In the genomic region with DNA sequence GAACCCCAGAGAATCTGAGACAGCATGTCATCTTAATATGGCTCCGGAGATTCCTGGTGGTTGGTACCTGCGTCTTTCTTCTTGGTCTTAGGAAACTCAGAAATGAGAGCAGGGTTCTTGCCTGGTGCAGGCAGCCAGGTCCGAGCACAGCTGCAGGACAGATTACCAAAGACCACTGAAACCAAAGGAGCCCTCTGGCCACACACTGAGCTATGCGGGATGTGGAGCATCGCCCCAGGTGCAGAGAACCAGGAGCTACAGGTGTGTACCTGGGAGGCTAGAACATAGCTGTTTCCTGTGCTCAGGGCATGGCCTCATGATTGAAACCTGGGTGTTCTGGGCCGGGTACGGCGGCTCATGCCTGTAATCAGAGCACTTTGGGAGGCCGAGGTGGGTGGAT, we compare ENCODE assay signal across 26 cellular contexts.
A peak's percentile ranks its signal among the peaks of the same experiment; 100 is the strongest.
DNase-seq lines count a peak whose midpoint lies in the region; ATAC-seq, FAIRE-seq and TF ChIP-seq lines count a peak whose summit lies in the region.
"Had no signal": no experiment of that assay in that cellular context is flagged by ENCODE, and none has a peak within 500 bp of the region (broad histone marks: within the 10 kb centered on the region; RNA-seq: fewer than 3 reads in every experiment).

No MANE protein-coding gene starts in this region.

- no peak overlapping the region for H3K27ac ChIP-seq in H9 (ENCODE audit: insufficient read length, low read depth, low read length)
- H3K27ac ChIP-seq: 22Rv1; A549; BLaER1 treated with 17β-estradiol and CSF1 and Interleukin-3, amounts not matched to agents 10 nM and 100 nM; GM23248 had no signal

- no peaks in the 10 kb centered on the region for H3K4me1 ChIP-seq in H9 (ENCODE audit: insufficient read depth, low read length)
- H3K4me1 ChIP-seq: A549, BE2C, HAP-1 had no signal

- H3K36me3 ChIP-seq in bronchial epithelial cell (ENCODE audit: control insufficient read depth, insufficient read depth, low read length), result no peaks in the 10 kb centered on the region
- H3K36me3 ChIP-seq: BE2C; BLaER1 treated with 17β-estradiol and CSF1 and Interleukin-3, amounts not matched to agents 10 nM and 100 nM; HAP-1 had no signal

- no peaks in the 10 kb centered on the region for H3K23me2 ChIP-seq in H9 (ENCODE audit: insufficient read length, low read depth, low read length, poor library complexity, severe bottlenecking)

- no peak overlapping the region for H2BK5ac ChIP-seq in H9 (ENCODE audit: insufficient read length, low read length)

- H2BK12ac ChIP-seq in H9 (ENCODE audit: insufficient read length, low read depth, low read length), result no peak overlapping the region

- no peak overlapping the region for H2BK20ac ChIP-seq in H9 (ENCODE audit: low read depth, low read length, poor library complexity, severe bottlenecking)

- H3K4ac ChIP-seq in H9 (ENCODE audit: low read depth, low read length), result no peak overlapping the region

- no peak overlapping the region for H3K14ac ChIP-seq in H9 (ENCODE audit: insufficient read depth, low read length)

- FAIRE-seq in bronchial epithelial cell (lab: Jason Lieb, UNC), result peak; percentile 73
- FAIRE-seq: A549, D721Med, GM12878, H1 had no signal

- H3K36me3 Mint-ChIP-seq in H9 (ENCODE audit: insufficient read depth in 1 of 3, low read depth in 3 of 3), result no peaks in the 10 kb centered on the region
- H3K36me3 Mint-ChIP-seq: CD14-positive monocyte; CD8-positive, alpha-beta memory T cell had no signal

- H3K4me3 ChIP-seq in bronchial epithelial cell (ENCODE audit: low read depth, low read length), result no peak overlapping the region
- H3K4me3 ChIP-seq: A549; BLaER1 treated with 17β-estradiol and CSF1 and Interleukin-3, amounts not matched to agents 10 nM and 100 nM; GM12878; GM23248; HAP-1 had no signal

- no peak for DNase-seq in H9
- DNase-seq in bronchial epithelial cell (ENCODE audit: low read depth), result no peak
- peak; percentile 47 for DNase-seq in mesenteric fat pad (ENCODE audit: low spot score)
- peak; percentile 20 for DNase-seq in ureter (ENCODE audit: low spot score)
- no peak for DNase-seq in GM20000 (ENCODE audit: low spot score)
- no peak for DNase-seq in effector CD4-positive, alpha-beta T cell
- DNase-seq: ACHN; AML-193; BE2C; CD4-positive, alpha-beta T cell; CD8-positive, alpha-beta memory T cell; DMS 273 treated with DMSO at 0.1 percent for 48 hours; DMS79; EL; GDM1; GM23248; HFFc6 had no signal

- no peaks in the 10 kb centered on the region for H3K9me3 Mint-ChIP-seq in H9

- no peak overlapping the region for H3K56ac ChIP-seq in H9 (ENCODE audit: insufficient read length, low read depth, low read length)

- H3K27me3 ChIP-seq in H9 (ENCODE audit: insufficient read depth, low read length), result no peaks in the 10 kb centered on the region
- H3K27me3 ChIP-seq in bronchial epithelial cell (ENCODE audit: control insufficient read depth, insufficient read depth, low read length), result no peaks in the 10 kb centered on the region
- H3K27me3 ChIP-seq: BE2C; BLaER1 treated with 17β-estradiol and CSF1 and Interleukin-3, amounts not matched to agents 10 nM and 100 nM had no signal

- no peak overlapping the region for H4K5ac ChIP-seq in H9 (ENCODE audit: insufficient read length, low read depth, low read length)

- no peak overlapping the region for H2AFZ ChIP-seq in H9 (ENCODE audit: low read length)
- H2AFZ ChIP-seq: GM23248 had no signal

- no peak overlapping the region for H3K4me3 Mint-ChIP-seq in H9
- H3K4me3 Mint-ChIP-seq: CD14-positive monocyte; CD4-positive, alpha-beta T cell; CD8-positive, alpha-beta memory T cell; HFFc6 had no signal

- H3K4me1 Mint-ChIP-seq in H9, result peaks cover 8 to 13% of the 10 kb centered on the region in 2 experiments
- H3K4me1 Mint-ChIP-seq: CD14-positive monocyte; CD8-positive, alpha-beta memory T cell had no signal

- H3K27ac Mint-ChIP-seq in H9, result no peak overlapping the region; a peak in 1 of 7 replicates
- H3K27ac Mint-ChIP-seq: CD4-positive, alpha-beta T cell; CD8-positive, alpha-beta memory T cell; HFFc6 had no signal

- no peak overlapping the region for H4K91ac ChIP-seq in H9 (ENCODE audit: insufficient read length, low read depth, low read length)

- H3K27me3 Mint-ChIP-seq in H9 (ENCODE audit: low read depth), result peaks cover 45% of the 10 kb centered on the region
- H3K27me3 Mint-ChIP-seq: CD4-positive, alpha-beta T cell; CD8-positive, alpha-beta memory T cell had no signal

- no CpG with 5 or more reads among the region's 9 CpGs for WGBS in H9 (ENCODE audit: extremely low coverage, insufficient read length, low lambda C conversion rate)

- no peak overlapping the region for H3K9ac ChIP-seq in H9 (ENCODE audit: extremely low read depth, insufficient read length, low read length)
- H3K9ac ChIP-seq: BLaER1 treated with 17β-estradiol and CSF1 and Interleukin-3, amounts not matched to agents 10 nM and 100 nM; GM23248 had no signal

- H3K4me2 ChIP-seq in H9 (ENCODE audit: insufficient read depth, insufficient read length, low read length), result no peak overlapping the region
- H3K4me2 ChIP-seq: A549; BLaER1 treated with 17β-estradiol and CSF1 and Interleukin-3, amounts not matched to agents 10 nM and 100 nM had no signal

- H2BK15ac ChIP-seq in H9 (ENCODE audit: low read depth, low read length), result peak overlapping the region; percentile 49; the same call in 1 of the 2 replicates

- no peak overlapping the region for H3K18ac ChIP-seq in H9 (ENCODE audit: insufficient read length, low read depth, low read length)

- no peak overlapping the region for H2AK5ac ChIP-seq in H9 (ENCODE audit: insufficient read length, low read length)

- no peak overlapping the region for H4K8ac ChIP-seq in H9 (replicated peaks; ENCODE audit: insufficient read length, low read depth, low read length)

- H3K79me2 ChIP-seq in H9 (ENCODE audit: insufficient read depth, low read length), result no peaks in the 10 kb centered on the region

- H4K20me1 ChIP-seq in H9 (ENCODE audit: control insufficient read depth, insufficient read depth, insufficient read length), result no peaks in the 10 kb centered on the region
- H4K20me1 ChIP-seq: BLaER1 treated with 17β-estradiol and CSF1 and Interleukin-3, amounts not matched to agents 10 nM and 100 nM had no signal

- ATAC-seq in HG02852 (IDR thresholded peaks at IDR 0.05; ENCODE audit: unreplicated experiment), result no peak
- ATAC-seq: A549, GM12878 had no signal

- no peaks in the 10 kb centered on the region for H3K9me3 ChIP-seq in H9 (ENCODE audit: control insufficient read depth, low read depth, low read length)
- H3K9me3 ChIP-seq: BE2C, HAP-1 had no signal

- H3K23ac ChIP-seq in H9 (ENCODE audit: insufficient read length, low read depth, low read length), result no peak overlapping the region

- no peak overlapping the region for H2BK120ac ChIP-seq in H9 (ENCODE audit: low read depth, low read length, poor library complexity, severe bottlenecking)

- H3T11ph ChIP-seq in H9 (ENCODE audit: low read length), result no peak overlapping the region

- TF ChIP-seq CTCF in H9 (conservative IDR thresholded peaks at IDR 0.05), result no peak
- no peak for TF ChIP-seq CTCF in bronchial epithelial cell (IDR thresholded peaks at IDR 0.05; ENCODE audit: insufficient read depth, low read length, severe bottlenecking)
- TF ChIP-seq CTCF in GM20000 (IDR thresholded peaks at IDR 0.05; ENCODE audit: extremely low read depth, missing control alignments), result no peak

- no peaks in the 10 kb centered on the region for H3K79me1 ChIP-seq in H9 (ENCODE audit: insufficient read depth, low read depth, low read length, poor library complexity, severe bottlenecking)

Comparison
In these comparisons a context has a peak if more than half of its experiments do, and no peak if none do; other contexts are left out.
1. DNase-seq: peak in mesenteric fat pad (single experiment) and ureter (single experiment); none in H9 (single experiment), bronchial epithelial cell (single experiment), GM20000 (single experiment) and effector CD4-positive, alpha-beta T cell (single experiment).